ENCODE assay signal across 8 cellular contexts in genomic region chr4:184745747-184746531, GRCh38. TPM values are rescaled to one million over a fixed set of nuclear protein-coding genes. Genes with fewer than 3 reads are reported as not detected.
DNase-seq lines count a peak whose midpoint lies in the region; FAIRE-seq and TF ChIP-seq lines count a peak whose summit lies in the region.

No MANE protein-coding gene starts in this region.

- H3K4me1 ChIP-seq in neuronal stem cell (ENCODE audit: control insufficient read depth in 2 of 2, insufficient read depth in 1 of 2, low read depth in 1 of 2, low read length in 2 of 2) = peaks cover 6 to 21% of the 10 kb centered on the region in 2 donors
- H3K4me1 ChIP-seq in stomach = peaks cover 36 to 46% (median 39%) of the 10 kb centered on the region in 4 donors

- TF ChIP-seq CTCF in stomach (IDR thresholded peaks at IDR 0.05) = peak in 5 of 7 experiments; percentile 68 to 86 (median 70)

- no peak overlapping the region for H3K4ac ChIP-seq in neuronal stem cell (ENCODE audit: low read length)

- H3K36me3 ChIP-seq in neuronal stem cell (replicated peaks in 1 of 2; ENCODE audit: control insufficient read depth in 2 of 2, insufficient read depth in 2 of 2, low read length in 2 of 2) (peaks cover 0 to 1% of the 10 kb centered on the region in 2 donors), stomach (no peaks in the 10 kb centered on the region)

- DNase-seq in A172 (ENCODE audit: low spot score) (peak; percentile 60), GM18507 (ENCODE audit: extremely low spot score, insufficient read length, low read depth) (peak; percentile 62), KBM-7 (peak; percentile 91), RPMI7951 (ENCODE audit: low read depth) (peak; percentile 69), fibroblast of peridontal ligament (ENCODE audit: extremely low read depth) (peak; percentile 90), neuronal stem cell (ENCODE audit: low spot score) (peak; percentile 43), stomach (peak; percentile 80)
- peak; percentile 28 to 38 for DNase-seq in activated T-helper 1 cell treated with anti-CD3 and anti-CD28 coated beads, Interleukin-2, amount 50 U/mL, for 16 hours (ENCODE audit: low read depth in 1 of 2, low spot score in 1 of 2)

- H4K91ac ChIP-seq in neuronal stem cell (ENCODE audit: low read depth, low read length, poor library complexity) = no peak overlapping the region

- H2BK5ac ChIP-seq in neuronal stem cell (ENCODE audit: low read length) = no peak overlapping the region

- H3K79me1 ChIP-seq in neuronal stem cell (ENCODE audit: low read depth, low read length) = no peaks in the 10 kb centered on the region

- H3K18ac ChIP-seq in neuronal stem cell (ENCODE audit: low read length) = no peak overlapping the region

- no peak overlapping the region for H3K14ac ChIP-seq in neuronal stem cell (ENCODE audit: low read length)

- no CpG with 5 or more reads among the region's 12 CpGs for WGBS in neuronal stem cell (ENCODE audit: extremely low coverage in 2 of 2, insufficient read length in 2 of 2, insufficient replicate concordance in 1 of 2), 2 donors
- WGBS in stomach, 5 donors = 25 to 28% (median 27%) methylated on average over 12 of the region's 12 CpGs

- H2AFZ ChIP-seq in neuronal stem cell (ENCODE audit: low read length) = no peak overlapping the region

- no peak overlapping the region for H2BK15ac ChIP-seq in neuronal stem cell (ENCODE audit: low read length)

- intact Hi-C loops in stomach (cut with DNase I; ENCODE audit: low total_unique reads) = loop anchor here (10.0 kb wide), 1 partner anchor 79 kb away; the partner anchor contains the start of gene ACSL1

- H3K4me2 ChIP-seq in neuronal stem cell (ENCODE audit: insufficient read depth, low read length, poor library complexity, severe bottlenecking) = no peak overlapping the region

- no peak overlapping the region for H3K23ac ChIP-seq in neuronal stem cell (ENCODE audit: low read depth, low read length, poor library complexity)

- H3K27me3 ChIP-seq in neuronal stem cell (ENCODE audit: control insufficient read depth in 3 of 3, insufficient read depth in 3 of 3, low read depth in 1 of 3, low read length in 3 of 3) (peaks cover 0 to 5% (median 0%) of the 10 kb centered on the region in 3 experiments), stomach (no peaks in the 10 kb centered on the region)

- H3K9me3 ChIP-seq in neuronal stem cell (replicated peaks in 1 of 2; ENCODE audit: control insufficient read depth in 2 of 2, insufficient read depth in 1 of 2, low read depth in 1 of 2, low read length in 2 of 2) = peaks cover 0 to 4% of the 10 kb centered on the region in 2 donors
- no peaks in the 10 kb centered on the region for H3K9me3 ChIP-seq in stomach

- peak; percentile 91 for FAIRE-seq in GM18507 (lab: Jason Lieb, UNC)

- H3K9ac ChIP-seq in neuronal stem cell (ENCODE audit: low read depth, low read length, poor library complexity) = no peak overlapping the region

- no peak overlapping the region for H2BK120ac ChIP-seq in neuronal stem cell (ENCODE audit: low read depth, low read length)

- TF ChIP-seq EP300 in stomach (IDR thresholded peaks at IDR 0.05) = no peak

- H2BK12ac ChIP-seq in neuronal stem cell (ENCODE audit: low read length) = no peak overlapping the region

- no peak overlapping the region for H3K27ac ChIP-seq in neuronal stem cell (replicated peaks; ENCODE audit: low read length)
- H3K27ac ChIP-seq in stomach = peak overlapping the region; percentile 69 to 91 (median 81)

- in situ Hi-C loops in KBM-7 (cut with MboI; ENCODE audit: low pct_unique_long_range_greater_than_20kb, low sequenced_read_pairs) = loop anchor here (25.0 kb wide), 1 partner anchor 366 kb away; no protein-coding TSS in a partner anchor

- H3K4me3 ChIP-seq in neuronal stem cell (ENCODE audit: low read length in 2 of 2) (no peak overlapping the region), stomach (peak overlapping the region in 3 of 4 donors; percentile 5 to 13 (median 9))

- no peak overlapping the region for H4K8ac ChIP-seq in neuronal stem cell (ENCODE audit: low read depth, low read length)

- H2AK5ac ChIP-seq in neuronal stem cell (ENCODE audit: low read depth, low read length) = no peak overlapping the region

- TF ChIP-seq POLR2A in stomach (IDR thresholded peaks at IDR 0.05) = no peak

RNA-seq across cellular contexts. Expression of gene CENPU, which starts 12.0 kb away (rescaled TPM):
- total RNA-seq in A172 (2014; rRNA removed; shearing (Covaris generic)) = 92.7 and 103 TPM in 2 replicates
- total RNA-seq in RPMI7951 (2014; rRNA removed; shearing (Covaris generic)) = 77.7 and 93.6 TPM in 2 replicates
- polyA plus RNA-seq in neuronal stem cell (2013, experiment 1 of 2) = 89.2 TPM
- 91.0 TPM for polyA plus RNA-seq in neuronal stem cell (2013, experiment 2 of 2)
- 10 to 100 TPM in 1 of 5 donors, 1 to 10 TPM in 4; 5.8 to 17.8 (median 7.4) TPM for total RNA-seq in stomach
- polyA plus RNA-seq in stomach = 10 to 100 TPM in 1 of 3 donors, 1 to 10 TPM in 2; 4.1 to 13.1 (median 5.3) TPM

Comparison
In these comparisons a context has a peak if more than half of its experiments do, and no peak if none do; other contexts are left out.
1. DNase-seq: peak in every context shown above with its lines; median percentile 91 in KBM-7; 90 in fibroblast of peridontal ligament; 80 in stomach; 69 in RPMI7951; 62 in GM18507; 60 in A172; 43 in neuronal stem cell; 33 in activated T-helper 1 cell treated with anti-CD3 and anti-CD28 coated beads, Interleukin-2, amount 50 U/mL, for 16 hours.
2. H3K4me3 ChIP-seq: peak in stomach (3 of 4); none in neuronal stem cell (0 of 2).